32 cellular contexts compared by ENCODE assay signal in genomic region chr21:33897739-33898138, GRCh38.
"Had no signal": no experiment of that assay in that cellular context is flagged by ENCODE, and none has a peak within 500 bp of the region (broad histone marks: within the 10 kb centered on the region; RNA-seq: fewer than 3 reads in every experiment).

No MANE protein-coding gene starts in this region.

- H3K4me3 Mint-ChIP-seq: activated CD4-positive, alpha-beta memory T cell treated with anti-CD3 and anti-CD28 coated beads for 36 hours; activated CD4-positive, alpha-beta T cell treated with anti-CD3 and anti-CD28 coated beads for 36 hours; activated CD4-positive, alpha-beta T cell treated with anti-CD3 and anti-CD28 coated beads, Interleukin-2, amount 10 ng/mL, durations not matched to agents 24 days and 14 days; activated CD8-positive, alpha-beta memory T cell treated with anti-CD3 and anti-CD28 coated beads, Interleukin-2, amount 10 ng/mL, durations not matched to agents 7 days and 5 days; activated CD8-positive, alpha-beta T cell treated with anti-CD3 and anti-CD28 coated beads, Interleukin-2, amount 10 ng/mL, durations not matched to agents 7 days and 5 days; activated naive CD4-positive, alpha-beta T cell treated with anti-CD3 and anti-CD28 coated beads, Interleukin-2, amount 10 ng/mL, durations not matched to agents 7 days and 5 days; activated naive CD8-positive, alpha-beta T cell treated with anti-CD3 and anti-CD28 coated beads, Interleukin-2, amount 10 ng/mL, durations not matched to agents 7 days and 5 days; activated T-cell treated with anti-CD3 and anti-CD28 coated beads, Interleukin-2, amount 50 U/mL, for 72 hours; brain; central memory CD8-positive, alpha-beta T cell; T-cell; T-helper 1 cell treated with Interleukin-12 subunit alpha and Interleukin-12 subunit beta and Interleukin-4 antibody, amounts not matched to agents 30 μg/mL and 1 μg/mL, for 36 hours had no signal

- H3K27me3 Mint-ChIP-seq: activated naive CD8-positive, alpha-beta T cell treated with anti-CD3 and anti-CD28 coated beads, Interleukin-2, amount 10 ng/mL, durations not matched to agents 7 days and 5 days had no signal

- FAIRE-seq: colon, endometrium had no signal

- H3K9me3 Mint-ChIP-seq: activated CD4-positive, alpha-beta memory T cell treated with anti-CD3 and anti-CD28 coated beads for 36 hours; activated CD4-positive, alpha-beta T cell treated with anti-CD3 and anti-CD28 coated beads, Interleukin-2, amount 10 ng/mL, durations not matched to agents 24 days and 14 days; activated naive CD4-positive, alpha-beta T cell treated with anti-CD3 and anti-CD28 coated beads, Interleukin-2, amount 10 ng/mL, durations not matched to agents 7 days and 5 days; activated naive CD4-positive, alpha-beta T cell treated with anti-CD3 and anti-CD28 coated beads, Interleukin-2, amount 50 U/mL, for 72 hours; activated naive CD8-positive, alpha-beta T cell treated with anti-CD3 and anti-CD28 coated beads, Interleukin-2, amount 10 ng/mL, durations not matched to agents 7 days and 5 days; activated T-cell treated with anti-CD3 and anti-CD28 coated beads, Interleukin-2, amount 50 U/mL, for 72 hours; central memory CD8-positive, alpha-beta T cell; T-cell; T-helper 1 cell treated with Interleukin-12 subunit alpha and Interleukin-12 subunit beta and Interleukin-4 antibody, amounts not matched to agents 30 μg/mL and 1 μg/mL, for 36 hours had no signal

- DNase-seq: activated CD4-positive, alpha-beta memory T cell treated with anti-CD3 and anti-CD28 coated beads for 36 hours; activated CD4-positive, alpha-beta T cell treated with anti-CD3 and anti-CD28 coated beads for 36 hours; activated CD4-positive, alpha-beta T cell treated with anti-CD3 and anti-CD28 coated beads, Interleukin-2, amount 10 ng/mL, durations not matched to agents 24 days and 14 days; activated CD4-positive, CD25-positive, alpha-beta regulatory T cell; activated CD4-positive, CD25-positive, alpha-beta regulatory T cell treated with anti-CD3 and anti-CD28 coated beads, Interleukin-2, amount 50 U/mL, for 72 hours; activated CD8-positive, alpha-beta memory T cell treated with anti-CD3 and anti-CD28 coated beads, Interleukin-2, amount 10 ng/mL, durations not matched to agents 7 days and 5 days; activated CD8-positive, alpha-beta memory T cell treated with anti-CD3 and anti-CD28 coated beads, Interleukin-2, amount 50 U/mL, for 4 hours; activated CD8-positive, alpha-beta T cell treated with anti-CD3 and anti-CD28 coated beads, Interleukin-2, amount 10 ng/mL, durations not matched to agents 7 days and 5 days; activated gamma-delta T cell; activated naive CD4-positive, alpha-beta T cell; activated naive CD4-positive, alpha-beta T cell treated with anti-CD3 and anti-CD28 coated beads, Interleukin-2, amount 10 ng/mL, durations not matched to agents 7 days and 5 days; activated naive CD8-positive, alpha-beta T cell treated with anti-CD3 and anti-CD28 coated beads, Interleukin-2, amount 10 ng/mL, durations not matched to agents 7 days and 5 days; activated T-cell treated with anti-CD3 and anti-CD28 coated beads, Interleukin-2, amount 50 U/mL, for 1 hour; activated T-cell treated with anti-CD3 and anti-CD28 coated beads, Interleukin-2, amount 50 U/mL, for 72 hours; cortex of kidney; effector CD8-positive, alpha-beta T cell; foreskin fibroblast; gastrocnemius medialis; glutamatergic neuron; heart left ventricle; T-cell; T1000 had no signal

- H3K9me3 ChIP-seq: ascending aorta, breast epithelium, gastrocnemius medialis, heart left ventricle had no signal

- H3K27ac Mint-ChIP-seq: activated CD4-positive, alpha-beta memory T cell treated with anti-CD3 and anti-CD28 coated beads for 36 hours; activated CD4-positive, alpha-beta T cell treated with anti-CD3 and anti-CD28 coated beads for 36 hours; activated CD4-positive, alpha-beta T cell treated with anti-CD3 and anti-CD28 coated beads, Interleukin-2, amount 10 ng/mL, durations not matched to agents 24 days and 14 days; activated CD8-positive, alpha-beta memory T cell treated with anti-CD3 and anti-CD28 coated beads, Interleukin-2, amount 10 ng/mL, durations not matched to agents 7 days and 5 days; activated CD8-positive, alpha-beta T cell treated with anti-CD3 and anti-CD28 coated beads, Interleukin-2, amount 10 ng/mL, durations not matched to agents 7 days and 5 days; activated naive CD4-positive, alpha-beta T cell treated with anti-CD3 and anti-CD28 coated beads, Interleukin-2, amount 10 ng/mL, durations not matched to agents 7 days and 5 days; activated naive CD4-positive, alpha-beta T cell treated with anti-CD3 and anti-CD28 coated beads, Interleukin-2, amount 50 U/mL, for 72 hours; activated naive CD8-positive, alpha-beta T cell treated with anti-CD3 and anti-CD28 coated beads, Interleukin-2, amount 10 ng/mL, durations not matched to agents 7 days and 5 days; activated T-cell treated with anti-CD3 and anti-CD28 coated beads, Interleukin-2, amount 50 U/mL, for 72 hours; brain; T-cell; T-helper 1 cell treated with Interleukin-12 subunit alpha and Interleukin-12 subunit beta and Interleukin-4 antibody, amounts not matched to agents 30 μg/mL and 1 μg/mL, for 36 hours had no signal

- H3K4me3 ChIP-seq: ascending aorta, breast epithelium, cardiac muscle cell, gastrocnemius medialis, heart left ventricle had no signal

- H3K36me3 ChIP-seq: ascending aorta, breast epithelium, cardiac muscle cell had no signal

- H3K27me3 ChIP-seq: ascending aorta, breast epithelium, cardiac muscle cell, gastrocnemius medialis, heart left ventricle had no signal

- H3K27ac ChIP-seq: breast epithelium, cardiac muscle cell, gastrocnemius medialis, heart left ventricle had no signal

- ATAC-seq: activated CD4-positive, alpha-beta T cell treated with anti-CD3 and anti-CD28 coated beads for 36 hours; activated CD8-positive, alpha-beta memory T cell treated with anti-CD3 and anti-CD28 coated beads, Interleukin-2, amount 10 ng/mL, durations not matched to agents 7 days and 5 days; activated CD8-positive, alpha-beta T cell treated with anti-CD3 and anti-CD28 coated beads, Interleukin-2, amount 10 ng/mL, durations not matched to agents 7 days and 5 days; activated naive CD4-positive, alpha-beta T cell treated with anti-CD3 and anti-CD28 coated beads, Interleukin-2, amount 50 U/mL, for 72 hours; activated T-cell treated with anti-CD3 and anti-CD28 coated beads, Interleukin-2, amount 50 U/mL, for 72 hours; esophagus mucosa; gastrocnemius medialis; heart left ventricle; T-cell had no signal
